Comparison of ENCODE assay signal across 8 cellular contexts in genomic region chr14:92645841-92646478, GRCh38.
A peak's percentile ranks its signal among the peaks of the same experiment; 100 is the strongest.
DNase-seq lines count a peak whose midpoint lies in the region; TF ChIP-seq lines count a peak whose summit lies in the region.

No MANE protein-coding gene starts in this region.

- H3K4me1 Mint-ChIP-seq in CD8-positive, alpha-beta memory T cell, result peaks cover 53 to 59% (median 57%) of the 10 kb centered on the region in 3 donors

- no peaks in the 10 kb centered on the region for H3K9me3 ChIP-seq in CD8-positive, alpha-beta memory T cell (ENCODE audit: low read length)
- no peaks in the 10 kb centered on the region for H3K9me3 ChIP-seq in prostate gland

- peaks cover 2 to 42% (median 11%) of the 10 kb centered on the region in 3 donors for H3K36me3 Mint-ChIP-seq in CD8-positive, alpha-beta memory T cell

- 88% methylated on average over 13 of the region's 13 CpGs for WGBS in prostate gland

- POLR2A ChIA-PET in CD8-positive, alpha-beta memory T cell (lab: Charles Lee), result no interaction called here

- intact Hi-C loops in prostate gland (cut with DNase I), result loop anchor here (5.0 kb wide), 1 partner anchor 44 kb away; no protein-coding TSS in a partner anchor

- no peaks in the 10 kb centered on the region for H3K36me3 ChIP-seq in CD8-positive, alpha-beta memory T cell (ENCODE audit: insufficient read depth, low read length)
- H3K36me3 ChIP-seq in prostate gland, result no peaks in the 10 kb centered on the region

- H3K4me3 Mint-ChIP-seq in CD8-positive, alpha-beta memory T cell, result peak overlapping the region in 1 of 7 donors; percentile 80

- TF ChIP-seq POLR2A in prostate gland (IDR thresholded peaks at IDR 0.05), result no peak

- H3K4me3 ChIP-seq in CD8-positive, alpha-beta memory T cell (ENCODE audit: low read length), result no peak overlapping the region
- H3K4me3 ChIP-seq in choroid plexus epithelial cell (ENCODE audit: low read depth, low read length) (no peak overlapping the region), prostate gland (no peak overlapping the region)

- H3K27me3 Mint-ChIP-seq in CD8-positive, alpha-beta memory T cell, result no peaks in the 10 kb centered on the region

- no peak for DNase-seq in CD8-positive, alpha-beta memory T cell
- DNase-seq in MV-4-11 (lab: John Stamatoyannopoulos, UW), result peak; percentile 87
- peak; percentile 80 for DNase-seq in choroid plexus epithelial cell (ENCODE audit: low read depth)
- DNase-seq in prostate gland (ENCODE audit: low spot score), result no peak
- no peak for DNase-seq in SW 1271 (lab: John Stamatoyannopoulos, UW)
- DNase-seq in cerebellar cortex (ENCODE audit: low spot score), result no peak
- no peak for DNase-seq in NCI-H1105 treated with DMSO at 0.1 percent for 48 hours (lab: John Stamatoyannopoulos, UW)
- no peak for DNase-seq in NAMALWA (ENCODE audit: low spot score)

- H3K4me1 ChIP-seq in CD8-positive, alpha-beta memory T cell (ENCODE audit: insufficient read depth, low read length), result peaks cover 60% of the 10 kb centered on the region
- H3K4me1 ChIP-seq in prostate gland (replicated peaks), result peaks cover 15% of the 10 kb centered on the region

- H3K27ac ChIP-seq in CD8-positive, alpha-beta memory T cell (ENCODE audit: low read depth, low read length), result no peak overlapping the region
- H3K27ac ChIP-seq in prostate gland, result peak overlapping the region; percentile 72 to 77

- H3K9me3 Mint-ChIP-seq in CD8-positive, alpha-beta memory T cell, result no peaks in the 10 kb centered on the region

- H3K27me3 ChIP-seq in CD8-positive, alpha-beta memory T cell (ENCODE audit: insufficient read depth, low read length, poor library complexity, severe bottlenecking), result no peaks in the 10 kb centered on the region
- H3K27me3 ChIP-seq in prostate gland (replicated peaks; ENCODE audit: insufficient read depth), result no peaks in the 10 kb centered on the region

- no peak for TF ChIP-seq CTCF in choroid plexus epithelial cell (conservative IDR thresholded peaks at IDR 0.05; ENCODE audit: low read depth, low read length)
- TF ChIP-seq CTCF in prostate gland (IDR thresholded peaks at IDR 0.05), result no peak

- CTCF ChIA-PET in CD8-positive, alpha-beta memory T cell (lab: Charles Lee), result interaction anchor here (0.8 kb wide), 1 partner anchor 10 kb away, joined by 4 read pairs; no protein-coding TSS in a partner anchor

- peak overlapping the region; percentile 45 to 95 (median 87) for H3K27ac Mint-ChIP-seq in CD8-positive, alpha-beta memory T cell

Comparison
In these comparisons a context has a peak if more than half of its experiments do, and no peak if none do; other contexts are left out.
1. DNase-seq: peak in MV-4-11 (single experiment) and choroid plexus epithelial cell (single experiment); none in CD8-positive, alpha-beta memory T cell (0 of 5), prostate gland (single experiment), SW 1271 (0 of 2), cerebellar cortex (single experiment), NCI-H1105 treated with DMSO at 0.1 percent for 48 hours (single experiment) and NAMALWA (single experiment).